18 cellular contexts compared by ENCODE assay signal in the genomic region with DNA sequence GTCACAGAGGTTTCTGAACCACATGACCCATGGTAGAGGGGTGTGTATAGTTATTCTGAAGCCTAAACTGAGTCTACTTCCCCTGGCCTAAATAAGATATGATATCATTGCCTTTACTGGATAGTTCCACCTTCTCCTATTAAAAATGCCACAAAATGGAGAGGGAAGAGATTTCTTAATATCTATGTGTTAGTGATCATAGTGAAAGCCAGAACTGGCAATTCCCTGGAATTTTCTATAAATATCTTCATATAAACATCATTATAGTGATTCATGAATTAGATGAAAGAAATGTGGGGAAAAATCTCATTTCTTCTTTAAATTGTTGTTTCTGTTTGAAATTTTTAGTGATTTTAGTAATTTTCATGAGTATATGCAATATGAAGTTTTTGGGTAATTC.
"Had no signal": no experiment of that assay in that cellular context is flagged by ENCODE, and none has a peak within 500 bp of the region (broad histone marks: within the 10 kb centered on the region; RNA-seq: fewer than 3 reads in every experiment).

No MANE protein-coding gene starts in this region.

- H3K27ac ChIP-seq: epithelial cell of prostate, esophagus muscularis mucosa, gastroesophageal sphincter, left ventricle myocardium inferior, lower lobe of right lung, right atrium auricular region, sigmoid colon, tibial artery, upper lobe of left lung, uterus had no signal

- DNase-seq: effector memory CD8-positive, alpha-beta T cell; foreskin fibroblast; glutamatergic neuron; left ventricle myocardium inferior; lower lobe of right lung; natural killer cell; posterior cingulate gyrus; sigmoid colon; stimulated activated CD4-positive, alpha-beta T cell treated with anti-CD3 and anti-CD28 coated beads, Interleukin-4, amount 100 ng/mL, for 1 hour; stimulated activated CD8-positive, alpha-beta memory T cell treated with anti-CD3 and anti-CD28 coated beads, Interleukin-4, amount 100 ng/mL, for 48 hours; tibial artery; upper lobe of left lung; uterus had no signal

- H3K27me3 ChIP-seq: esophagus muscularis mucosa, gastroesophageal sphincter, right atrium auricular region, sigmoid colon, tibial artery, upper lobe of left lung, uterus had no signal

- H3K4me2 ChIP-seq: smooth muscle cell had no signal

- H3K9me3 ChIP-seq: esophagus muscularis mucosa, gastroesophageal sphincter, left ventricle myocardium inferior, lower lobe of right lung, right atrium auricular region, sigmoid colon, tibial artery, upper lobe of left lung, uterus had no signal

- H3K36me3 ChIP-seq: gastroesophageal sphincter, left ventricle myocardium inferior, lower lobe of right lung, right atrium auricular region, sigmoid colon, tibial artery, upper lobe of left lung, uterus had no signal

- H3K4me3 ChIP-seq: esophagus muscularis mucosa, gastroesophageal sphincter, left ventricle myocardium inferior, lower lobe of right lung, right atrium auricular region, sigmoid colon, smooth muscle cell, tibial artery, upper lobe of left lung, uterus had no signal
